In genomic region chr13:26221399-26221720, GRCh38 we compare ENCODE assay signal across 8 cellular contexts. TPM values are rescaled to one million over a fixed set of nuclear protein-coding genes. Genes with fewer than 3 reads are reported as not detected.
DNase-seq lines count a peak whose midpoint lies in the region; ATAC-seq and TF ChIP-seq lines count a peak whose summit lies in the region.

No MANE protein-coding gene starts in this region.

- peak overlapping the region; percentile 99 for H3K27ac Mint-ChIP-seq in progenitor cell of endocrine pancreas

- no peak for ATAC-seq in HG03097 (IDR thresholded peaks at IDR 0.05; ENCODE audit: low FRiP score, unreplicated experiment)
- no peak for ATAC-seq in HG03108 (IDR thresholded peaks at IDR 0.05; ENCODE audit: unreplicated experiment)

- peak overlapping the region; percentile 95 for H3K4me3 Mint-ChIP-seq in progenitor cell of endocrine pancreas (ENCODE audit: low read depth)

- H3K36me3 Mint-ChIP-seq in progenitor cell of endocrine pancreas (ENCODE audit: insufficient read depth): peaks cover 16% of the 10 kb centered on the region

- TF ChIP-seq CTCF in GM12875 (IDR thresholded peaks at IDR 0.05; ENCODE audit: borderline replicate concordance, insufficient read depth, low read depth, low read length) (no peak), HFF-Myc (IDR thresholded peaks at IDR 0.05; ENCODE audit: low read depth, low read length, missing control alignments) (no peak), fibroblast of villous mesenchyme (IDR thresholded peaks at IDR 0.05; ENCODE audit: insufficient read depth, low read depth, low read length) (no peak), progenitor cell of endocrine pancreas (IDR thresholded peaks at IDR 0.05; ENCODE audit: unreplicated experiment) (no peak)

- H3K36me3 ChIP-seq in SK-N-MC (ENCODE audit: insufficient read depth, low read length): peaks cover 37% of the 10 kb centered on the region

- DNase-seq in HFF-Myc (ENCODE audit: extremely low read depth, low read depth): no peak
- no peak for DNase-seq in SK-N-MC (ENCODE audit: low read depth, low spot score)
- no peak for DNase-seq in fibroblast of villous mesenchyme (ENCODE audit: low read depth)
- DNase-seq in progenitor cell of endocrine pancreas (ENCODE audit: low spot score, unreplicated experiment): no peak
- DNase-seq in NCI-H1436 (lab: John Stamatoyannopoulos, UW): no peak

- H3K4me3 ChIP-seq in GM12875 (ENCODE audit: low read depth, low read length) (peak overlapping the region; percentile 100), HFF-Myc (replicated peaks; ENCODE audit: low read depth, low read length) (peak overlapping the region; percentile 85), SK-N-MC (peak overlapping the region; percentile 90), fibroblast of villous mesenchyme (ENCODE audit: low read depth, low read length) (peak overlapping the region; percentile 99)

- H3K9me3 ChIP-seq in SK-N-MC (ENCODE audit: low read depth, low read length): no peaks in the 10 kb centered on the region

- H3K27me3 Mint-ChIP-seq in progenitor cell of endocrine pancreas: peaks cover 6% of the 10 kb centered on the region

- H3K27ac ChIP-seq in SK-N-MC: peak overlapping the region; percentile 38; the same call in 1 of the 2 replicates

- peaks cover 24% of the 10 kb centered on the region for H3K4me1 Mint-ChIP-seq in progenitor cell of endocrine pancreas (ENCODE audit: low read depth)

- H3K9me3 Mint-ChIP-seq in progenitor cell of endocrine pancreas (ENCODE audit: low read depth): no peaks in the 10 kb centered on the region

- peak overlapping the region; percentile 97 for H3K9ac ChIP-seq in SK-N-MC (ENCODE audit: insufficient read length)

RNA-seq across cellular contexts. Expression of gene RNF6, which starts 0.8 kb away (rescaled TPM):
- total RNA-seq in fibroblast of villous mesenchyme (43.8 and 57.4 TPM in 2 replicates), progenitor cell of endocrine pancreas (22.5 and 24.0 TPM in 2 replicates)

RNA-seq across cellular contexts. Expression of gene CDK8, which starts 32.6 kb away (rescaled TPM):
- total RNA-seq in fibroblast of villous mesenchyme (13.9 and 23.3 TPM in 2 replicates), progenitor cell of endocrine pancreas (26.9 and 31.7 TPM in 2 replicates)
